ENCODE assay signal across 28 cellular contexts in genomic region chr1:203343956-203344355, GRCh38. TPM values are rescaled to one million over a fixed set of nuclear protein-coding genes. Genes with fewer than 3 reads are reported as not detected.
"Had no signal": no experiment of that assay in that cellular context is flagged by ENCODE, and none has a peak within 500 bp of the region (broad histone marks: within the 10 kb centered on the region; RNA-seq: fewer than 3 reads in every experiment).

No MANE protein-coding gene starts in this region.

- H3K27ac ChIP-seq: brain microvascular endothelial cell, foreskin keratinocyte had no signal

- H3K4me3 ChIP-seq: esophagus muscularis mucosa, gastrocnemius medialis had no signal

- H3K9me3 ChIP-seq: esophagus muscularis mucosa, gastrocnemius medialis had no signal

- H3K4me1 ChIP-seq: foreskin keratinocyte had no signal

- DNase-seq: activated CD4-positive, alpha-beta memory T cell treated with anti-CD3 and anti-CD28 coated beads for 36 hours; activated CD4-positive, alpha-beta T cell treated with anti-CD3 and anti-CD28 coated beads for 36 hours; activated CD4-positive, alpha-beta T cell treated with anti-CD3 and anti-CD28 coated beads, Interleukin-2, amount 10 ng/mL, durations not matched to agents 24 days and 14 days; activated CD4-positive, CD25-positive, alpha-beta regulatory T cell; activated CD4-positive, CD25-positive, alpha-beta regulatory T cell treated with anti-CD3 and anti-CD28 coated beads, Interleukin-2, amount 50 U/mL, for 72 hours; activated CD8-positive, alpha-beta memory T cell treated with anti-CD3 and anti-CD28 coated beads, Interleukin-2, amount 10 ng/mL, durations not matched to agents 7 days and 5 days; activated CD8-positive, alpha-beta memory T cell treated with anti-CD3 and anti-CD28 coated beads, Interleukin-2, amount 50 U/mL, for 4 hours; activated CD8-positive, alpha-beta T cell treated with anti-CD3 and anti-CD28 coated beads, Interleukin-2, amount 10 ng/mL, durations not matched to agents 7 days and 5 days; activated effector memory CD4-positive, alpha-beta T cell treated with anti-CD3 and anti-CD28 coated beads, Interleukin-2, amount 50 U/mL, for 16 hours; activated naive CD4-positive, alpha-beta T cell treated with anti-CD3 and anti-CD28 coated beads, Interleukin-2, amount 10 ng/mL, durations not matched to agents 7 days and 5 days; activated naive CD8-positive, alpha-beta T cell treated with anti-CD3 and anti-CD28 coated beads, Interleukin-2, amount 10 ng/mL, durations not matched to agents 7 days and 5 days; activated T-cell treated with anti-CD3 and anti-CD28 coated beads, Interleukin-2, amount 50 U/mL, for 1 hour; activated T-cell treated with anti-CD3 and anti-CD28 coated beads, Interleukin-2, amount 50 U/mL, for 48 hours; brain microvascular endothelial cell; cortex of kidney; dermis blood vessel endothelial cell; effector CD4-positive, alpha-beta T cell; effector memory CD8-positive, alpha-beta T cell; erythroblast; foreskin keratinocyte; gastrocnemius medialis; T-helper 1 cell; T-helper 17 cell; T1000 had no signal

- ATAC-seq: activated CD4-positive, alpha-beta T cell treated with anti-CD3 and anti-CD28 coated beads for 36 hours; activated CD8-positive, alpha-beta memory T cell treated with anti-CD3 and anti-CD28 coated beads, Interleukin-2, amount 10 ng/mL, durations not matched to agents 7 days and 5 days; activated CD8-positive, alpha-beta T cell treated with anti-CD3 and anti-CD28 coated beads, Interleukin-2, amount 10 ng/mL, durations not matched to agents 7 days and 5 days; activated naive CD4-positive, alpha-beta T cell treated with anti-CD3 and anti-CD28 coated beads, Interleukin-2, amount 50 U/mL, for 72 hours; effector memory CD8-positive, alpha-beta T cell; foreskin keratinocyte; gastrocnemius medialis; SK-N-SH treated with all-trans-retinoic acid at 6 μM for 48 hours; T-helper 17 cell had no signal

- H3K36me3 ChIP-seq: brain microvascular endothelial cell, gastrocnemius medialis had no signal

- H3K27me3 ChIP-seq: esophagus muscularis mucosa, gastrocnemius medialis had no signal

RNA-seq across cellular contexts. Expression of gene FMOD, which starts 7.0 kb away (rescaled TPM):
- total RNA-seq: activated CD8-positive, alpha-beta T cell treated with anti-CD3 and anti-CD28 coated beads, Interleukin-2, amount 10 ng/mL, durations not matched to agents 7 days and 5 days; activated naive CD8-positive, alpha-beta T cell treated with anti-CD3 and anti-CD28 coated beads, Interleukin-2, amount 10 ng/mL, durations not matched to agents 7 days and 5 days; astrocyte; T-helper 17 cell had no signal
